In the genomic region with DNA sequence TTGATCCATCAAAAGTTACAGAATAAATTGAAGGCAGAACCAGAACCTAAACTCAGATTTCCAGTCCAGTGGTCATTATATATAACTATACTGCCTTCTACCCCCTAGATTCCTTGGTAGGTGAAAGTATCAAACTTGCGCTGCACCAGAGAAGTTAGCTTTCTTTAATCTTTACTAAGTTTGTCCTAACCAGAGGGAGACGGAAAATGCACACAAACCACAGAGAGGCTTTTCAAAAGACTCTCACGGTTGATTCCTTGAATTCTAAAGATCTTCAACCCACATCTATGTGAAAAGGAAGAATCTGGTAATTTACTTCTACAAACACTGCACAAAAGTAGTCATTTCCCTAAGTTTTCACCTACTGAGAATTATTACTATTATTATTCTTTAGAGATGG, we compare ENCODE assay signal across 24 cellular contexts.
"Had no signal": no experiment of that assay in that cellular context is flagged by ENCODE, and none has a peak within 500 bp of the region (broad histone marks: within the 10 kb centered on the region; RNA-seq: fewer than 3 reads in every experiment).

No MANE protein-coding gene starts in this region.

- H3K27me3 ChIP-seq: gastrocnemius medialis, left lung had no signal

- H3K36me3 ChIP-seq: esophagus squamous epithelium, gastrocnemius medialis, heart right ventricle, left lung, lower lobe of right lung had no signal

- H3K27ac Mint-ChIP-seq: dendritic cell treated with granulocyte-macrophage colony-stimulating factor and Interleukin-4, amounts not matched to agents 40 ng/mL and 50 ng/mL, for 4 days; effector memory CD8-positive, alpha-beta T cell; endodermal cell; mesothelial cell of epicardium; naive B cell had no signal

- ATAC-seq: effector memory CD8-positive, alpha-beta T cell; esophagus mucosa; gastrocnemius medialis; heart right ventricle; left cardiac atrium; left lung; left ventricle myocardium superior; lower lobe of right lung; mucosa of descending colon had no signal

- H3K27ac ChIP-seq: coronary artery, epithelial cell of prostate, esophagus squamous epithelium, gastrocnemius medialis, heart right ventricle, left lung, lower lobe of right lung had no signal

- DNase-seq: effector CD8-positive, alpha-beta T cell; effector memory CD8-positive, alpha-beta T cell; endodermal cell; erythroblast; esophagus squamous epithelium; foreskin fibroblast; foreskin melanocyte; gastrocnemius medialis; glutamatergic neuron; head of caudate nucleus; heart right ventricle; hippocampal formation; left cardiac atrium; left lung; left ventricle myocardium superior; lower lobe of right lung; mesenchymal stem cell; mucosa of descending colon; naive B cell had no signal

- H3K4me1 ChIP-seq: esophagus squamous epithelium, gastrocnemius medialis, heart right ventricle, left lung, lower lobe of right lung had no signal

- H3K4me3 ChIP-seq: coronary artery, esophagus squamous epithelium, gastrocnemius medialis, heart right ventricle, left lung, lower lobe of right lung, mucosa of descending colon had no signal

- H3K9me3 Mint-ChIP-seq: effector memory CD8-positive, alpha-beta T cell had no signal

- H3K36me3 Mint-ChIP-seq: mesothelial cell of epicardium, naive B cell had no signal

- H3K9me3 ChIP-seq: esophagus squamous epithelium, gastrocnemius medialis, lower lobe of right lung had no signal

- H3K4me3 Mint-ChIP-seq: dendritic cell treated with granulocyte-macrophage colony-stimulating factor and Interleukin-4, amounts not matched to agents 40 ng/mL and 50 ng/mL, for 4 days; effector memory CD8-positive, alpha-beta T cell; endodermal cell; mesothelial cell of epicardium; naive B cell had no signal

- H3K27me3 Mint-ChIP-seq: dendritic cell treated with granulocyte-macrophage colony-stimulating factor and Interleukin-4, amounts not matched to agents 40 ng/mL and 50 ng/mL, for 4 days had no signal

- H3K4me1 Mint-ChIP-seq: endodermal cell, mesothelial cell of epicardium, naive B cell had no signal
